ENCODE assay signal across 22 cellular contexts in the genomic region with DNA sequence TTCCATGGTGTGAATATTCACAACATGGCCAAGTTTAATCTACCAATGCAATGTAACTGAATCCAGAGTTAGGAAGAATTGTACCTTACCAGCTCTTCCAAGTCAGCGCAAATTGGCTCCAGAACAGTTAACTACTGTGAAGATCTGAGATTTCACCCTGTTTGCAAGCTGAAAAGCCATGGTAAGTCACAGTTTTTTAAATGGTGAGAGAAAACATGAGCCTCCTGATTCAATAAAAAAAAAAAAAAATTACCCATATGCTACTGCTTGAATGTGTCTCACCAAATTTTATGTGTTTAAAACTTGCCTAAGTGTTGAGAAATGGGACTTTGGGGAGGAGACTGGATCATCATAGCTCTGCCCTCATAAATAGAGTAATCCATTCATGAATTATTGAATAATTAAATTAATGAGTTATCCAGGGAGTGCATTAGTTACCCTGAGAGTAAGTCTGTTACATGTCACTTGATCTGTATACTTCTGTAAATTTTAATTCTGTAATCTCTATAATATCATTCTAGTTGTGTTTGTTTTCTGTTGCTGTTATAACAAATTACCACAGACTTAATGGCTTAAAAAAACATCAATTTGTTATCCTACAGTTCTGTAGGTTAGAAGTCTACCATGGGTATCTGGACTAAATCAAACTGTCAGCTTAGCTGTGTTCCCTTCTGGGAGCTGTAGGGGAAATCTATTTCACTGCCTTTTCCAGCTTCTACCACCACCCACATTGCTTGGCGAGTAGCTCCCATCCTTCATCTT.
"Had no signal": no experiment of that assay in that cellular context is flagged by ENCODE, and none has a peak within 500 bp of the region (broad histone marks: within the 10 kb centered on the region; RNA-seq: fewer than 3 reads in every experiment).

No MANE protein-coding gene starts in this region.

- H3K4me3 ChIP-seq: MG63, SK-N-MC had no signal

- H3K36me3 ChIP-seq: MG63 had no signal

- ATAC-seq: HepG2, Panc1 had no signal

- H3K27ac ChIP-seq: RWPE1, SK-N-MC had no signal

- DNase-seq: IMR-90, Karpas-422, KG1, MG63, NCI-H1092, NCI-H1105 treated with DMSO at 0.1 percent for 48 hours, NCI-H1436, NCI-H1694, NCI-H187 treated with DMSO at 0.1 percent for 48 hours, NCI-H2029 treated with DMSO at 0.1 percent for 48 hours, NCI-H2227 treated with DMSO at 0.1 percent for 48 hours, NCI-H446, NCI-H510A, NCI-H524 treated with DMSO at 0.1 percent for 48 hours, NCI-H69, NCI-H774, SHP77, T-helper 1 cell had no signal

- H3K9me3 ChIP-seq: MG63 had no signal

- H3K27me3 ChIP-seq: MG63 had no signal
